In genomic region chr17:5823219-5823618, GRCh38 we compare ENCODE assay signal across 16 cellular contexts.
"Had no signal": no experiment of that assay in that cellular context is flagged by ENCODE, and none has a peak within 500 bp of the region (broad histone marks: within the 10 kb centered on the region; RNA-seq: fewer than 3 reads in every experiment).

No MANE protein-coding gene starts in this region.

- H3K4me3 ChIP-seq: esophagus squamous epithelium, gastroesophageal sphincter, sigmoid colon, skin epidermis had no signal

- H3K27ac Mint-ChIP-seq: dendritic cell treated with granulocyte-macrophage colony-stimulating factor and Interleukin-4, amounts not matched to agents 40 ng/mL and 50 ng/mL, for 4 days; effector memory CD8-positive, alpha-beta T cell; naive thymus-derived CD4-positive, alpha-beta T cell; nephron progenitor cell had no signal

- H3K4me3 Mint-ChIP-seq: dendritic cell treated with granulocyte-macrophage colony-stimulating factor and Interleukin-4, amounts not matched to agents 40 ng/mL and 50 ng/mL, for 4 days; effector memory CD8-positive, alpha-beta T cell; naive thymus-derived CD4-positive, alpha-beta T cell; nephron progenitor cell had no signal

- ATAC-seq: effector memory CD8-positive, alpha-beta T cell; gastroesophageal sphincter; left colon; left ventricle myocardium superior; naive thymus-derived CD4-positive, alpha-beta T cell had no signal

- H3K36me3 ChIP-seq: esophagus squamous epithelium, gastroesophageal sphincter, sigmoid colon had no signal

- H3K27ac ChIP-seq: esophagus squamous epithelium, gastroesophageal sphincter, sigmoid colon, skin epidermis had no signal

- H3K9me3 Mint-ChIP-seq: effector memory CD8-positive, alpha-beta T cell had no signal

- H3K4me1 Mint-ChIP-seq: naive thymus-derived CD4-positive, alpha-beta T cell had no signal

- H3K4me1 ChIP-seq: esophagus squamous epithelium, gastroesophageal sphincter, sigmoid colon had no signal

- FAIRE-seq: colon had no signal

- DNase-seq: effector memory CD8-positive, alpha-beta T cell; esophagus squamous epithelium; foreskin fibroblast; glutamatergic neuron; left colon; left ventricle myocardium superior; naive thymus-derived CD4-positive, alpha-beta T cell; nephron progenitor cell; sigmoid colon; stimulated activated CD4-positive, alpha-beta T cell treated with anti-CD3 and anti-CD28 coated beads, Interleukin-2, amount 100 ng/mL, for 24 hours; stimulated activated naive CD4-positive, alpha-beta T cell treated with Interleukin-2 at 50 U/mL for 16 hours; trophoblast cell had no signal
